Comparison of ENCODE assay signal across 9 cellular contexts in genomic region chr10:98340261-98340675, GRCh38.
DNase-seq lines count a peak whose midpoint lies in the region; ATAC-seq lines count a peak whose summit lies in the region.
"Had no signal": no experiment of that assay in that cellular context is flagged by ENCODE, and none has a peak within 500 bp of the region (broad histone marks: within the 10 kb centered on the region; RNA-seq: fewer than 3 reads in every experiment).

No MANE protein-coding gene starts in this region.

- no peak for DNase-seq in CD4-positive, alpha-beta memory T cell
- DNase-seq in dermis blood vessel endothelial cell: peak; percentile 20
- no peak for DNase-seq in GM19240 (ENCODE audit: insufficient read length, low spot score)
- DNase-seq in GDM1 (lab: John Stamatoyannopoulos, UW): no peak
- no peak for DNase-seq in NCI-H2171 treated with DMSO at 0.1 percent for 48 hours (lab: John Stamatoyannopoulos, UW)
- no peak for DNase-seq in LoVo (ENCODE audit: low spot score)

- no peaks in the 10 kb centered on the region for H3K9me3 ChIP-seq in CD4-positive, alpha-beta memory T cell (ENCODE audit: control insufficient read depth in 1 of 2, low read length in 2 of 2)

- H3K27ac Mint-ChIP-seq in CD4-positive, alpha-beta memory T cell: peak overlapping the region in 2 of 7 donors; percentile 3 to 54

- no peaks in the 10 kb centered on the region for H3K9me3 Mint-ChIP-seq in CD4-positive, alpha-beta memory T cell

- no peak overlapping the region for H3K4me3 ChIP-seq in CD4-positive, alpha-beta memory T cell (ENCODE audit: low read length in 2 of 2)

- H3K27me3 Mint-ChIP-seq in CD4-positive, alpha-beta memory T cell: peaks cover 9 to 15% of the 10 kb centered on the region in 2 donors

- intact Hi-C loops in CD4-positive, alpha-beta memory T cell (cut with micrococcal nuclease): no loop called here

- no peaks in the 10 kb centered on the region for H3K36me3 Mint-ChIP-seq in CD4-positive, alpha-beta memory T cell

- peaks cover 10 to 28% (median 16%) of the 10 kb centered on the region in 4 donors for H3K4me1 Mint-ChIP-seq in CD4-positive, alpha-beta memory T cell

- peaks cover 13% of the 10 kb centered on the region for H3K4me1 ChIP-seq in CD4-positive, alpha-beta memory T cell (ENCODE audit: insufficient read depth, low read length)

- POLR2A ChIA-PET in CD4-positive, alpha-beta memory T cell (lab: Charles Lee; ENCODE audit: partially characterized antibody): no interaction called here

- CTCF ChIA-PET in CD4-positive, alpha-beta memory T cell (lab: Charles Lee; ENCODE audit: partially characterized antibody): no interaction called here

- peak; percentile 58 for ATAC-seq in GM19395 (IDR thresholded peaks at IDR 0.05; ENCODE audit: unreplicated experiment)
- ATAC-seq in HG03175 (IDR thresholded peaks at IDR 0.05; ENCODE audit: unreplicated experiment): peak; percentile 58

- H3K27ac ChIP-seq in CD4-positive, alpha-beta memory T cell (ENCODE audit: low read depth, low read length): no peak overlapping the region
- H3K27ac ChIP-seq: epithelial cell of prostate had no signal

- H3K36me3 ChIP-seq in CD4-positive, alpha-beta memory T cell (ENCODE audit: insufficient read depth, low read length): no peaks in the 10 kb centered on the region

- H3K27me3 ChIP-seq in CD4-positive, alpha-beta memory T cell (ENCODE audit: insufficient read depth, low read length): no peaks in the 10 kb centered on the region

- H3K4me3 Mint-ChIP-seq in CD4-positive, alpha-beta memory T cell: peak overlapping the region in 5 of 8 donors; percentile 43 to 71 (median 57)
